In the genomic region with DNA sequence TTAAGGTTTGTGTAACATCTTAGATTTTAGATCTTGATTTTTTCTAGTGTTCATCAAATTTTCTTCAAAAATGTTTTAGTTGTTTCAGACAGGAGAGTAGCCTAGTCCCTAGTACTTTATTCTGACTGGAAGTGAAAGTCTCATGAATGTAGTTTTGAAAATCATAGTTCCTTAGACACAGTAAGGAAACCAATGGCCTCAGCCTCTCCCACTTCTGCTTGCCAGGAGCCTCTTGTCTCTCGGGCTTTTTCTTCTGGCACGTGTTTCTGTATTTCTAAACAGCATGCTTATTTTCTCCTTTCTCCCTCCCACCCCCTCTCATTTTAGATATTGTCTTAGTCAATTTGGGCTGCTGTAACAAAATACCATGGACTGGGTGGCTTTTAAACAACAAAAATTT, we compare ENCODE assay signal across 18 cellular contexts. TPM values are rescaled to one million over a fixed set of nuclear protein-coding genes. Genes with fewer than 3 reads are reported as not detected.
A peak's percentile ranks its signal among the peaks of the same experiment; 100 is the strongest.
DNase-seq lines count a peak whose midpoint lies in the region; ATAC-seq and TF ChIP-seq lines count a peak whose summit lies in the region.
"Had no signal": no experiment of that assay in that cellular context is flagged by ENCODE, and none has a peak within 500 bp of the region (broad histone marks: within the 10 kb centered on the region; RNA-seq: fewer than 3 reads in every experiment).

No MANE protein-coding gene starts in this region.

- ATAC-seq in activated CD4-positive, alpha-beta T cell treated with anti-CD3 and anti-CD28 coated beads for 36 hours, result peak; percentile 42

- no peaks in the 10 kb centered on the region for H3K27me3 Mint-ChIP-seq in activated CD4-positive, alpha-beta T cell treated with anti-CD3 and anti-CD28 coated beads for 36 hours

- H3K36me3 ChIP-seq in sigmoid colon (peaks cover 0 to 7% (median 0%) of the 10 kb centered on the region in 4 donors), smooth muscle cell (ENCODE audit: low read depth) (no peaks in the 10 kb centered on the region)
- H3K36me3 ChIP-seq: adrenal gland, transverse colon had no signal

- no peak overlapping the region for H3K4me2 ChIP-seq in smooth muscle cell
- H3K4me2 ChIP-seq: PC-9 had no signal

- peak overlapping the region; percentile 15 for H3K27ac Mint-ChIP-seq in activated CD4-positive, alpha-beta T cell treated with anti-CD3 and anti-CD28 coated beads for 36 hours
- H3K27ac Mint-ChIP-seq: nephron progenitor cell had no signal

- H3K4me1 Mint-ChIP-seq in activated CD4-positive, alpha-beta T cell treated with anti-CD3 and anti-CD28 coated beads for 36 hours, result peaks cover 77% of the 10 kb centered on the region

- H3K27ac ChIP-seq in sigmoid colon (peak overlapping the region in 3 of 4 donors; percentile 5 to 85 (median 31)), smooth muscle cell (ENCODE audit: low read depth) (no peak overlapping the region)

- no peak for DNase-seq in activated CD4-positive, alpha-beta T cell treated with anti-CD3 and anti-CD28 coated beads for 36 hours
- DNase-seq in activated CD4-positive, alpha-beta T cell treated with anti-CD3 and anti-CD28 coated beads for 4 hours, result no peak
- peak; percentile 73 for DNase-seq in NOMO-1 treated with dmso at 0.1 percent for 144 hours (lab: John Stamatoyannopoulos, UW; ENCODE audit: unreplicated experiment)
- peak; percentile 33 for DNase-seq in fibroblast of mammary gland (ENCODE audit: low read depth)
- no peak for DNase-seq in sigmoid colon
- no peak for DNase-seq in smooth muscle cell (lab: John Stamatoyannopoulos, UW; ENCODE audit: unreplicated experiment)
- no peak for DNase-seq in NCI-H1694 (lab: John Stamatoyannopoulos, UW)
- no peak for DNase-seq in D341Med (ENCODE audit: low spot score)
- DNase-seq: activated CD4-positive, alpha-beta T cell treated with anti-CD3 and anti-CD28 coated beads, Interleukin-2, amount 50 U/mL, for 48 hours; DMS153; NCI-H2171; nephron progenitor cell; PC-9; T-helper 2 cell; transverse colon had no signal

- CTCF ChIA-PET in activated CD4-positive, alpha-beta T cell treated with anti-CD3 and anti-CD28 coated beads for 36 hours (lab: Charles Lee), result no interaction called here

- POLR2A ChIA-PET in activated CD4-positive, alpha-beta T cell treated with anti-CD3 and anti-CD28 coated beads for 36 hours (lab: Charles Lee), result no interaction called here

- no peak overlapping the region for H2AFZ ChIP-seq in smooth muscle cell (ENCODE audit: low read depth)
- H2AFZ ChIP-seq: PC-9 had no signal

- no peaks in the 10 kb centered on the region for H3K27me3 ChIP-seq in sigmoid colon
- H3K27me3 ChIP-seq in smooth muscle cell (ENCODE audit: low read depth), result no peaks in the 10 kb centered on the region
- H3K27me3 ChIP-seq: adrenal gland had no signal

- H3K9me3 Mint-ChIP-seq in activated CD4-positive, alpha-beta T cell treated with anti-CD3 and anti-CD28 coated beads for 36 hours (ENCODE audit: low read depth), result no peaks in the 10 kb centered on the region
- H3K9me3 Mint-ChIP-seq: nephron progenitor cell had no signal

- H3K4me3 Mint-ChIP-seq in activated CD4-positive, alpha-beta T cell treated with anti-CD3 and anti-CD28 coated beads for 36 hours, result no peak overlapping the region
- H3K4me3 Mint-ChIP-seq: nephron progenitor cell had no signal

- H3K9ac ChIP-seq in smooth muscle cell (ENCODE audit: low read depth), result no peak overlapping the region

- no peak for TF ChIP-seq EP300 in sigmoid colon (IDR thresholded peaks at IDR 0.05)

- peaks cover 72% of the 10 kb centered on the region for H4K20me1 ChIP-seq in smooth muscle cell (ENCODE audit: low read depth)

- H3K36me3 Mint-ChIP-seq in activated CD4-positive, alpha-beta T cell treated with anti-CD3 and anti-CD28 coated beads for 36 hours (ENCODE audit: low read depth), result peaks cover 19% of the 10 kb centered on the region

- H3K79me2 ChIP-seq in smooth muscle cell (ENCODE audit: low read depth), result peaks cover 21% of the 10 kb centered on the region

- H3K4me3 ChIP-seq in fibroblast of mammary gland (ENCODE audit: control insufficient read depth, low read depth, low read length) (no peak overlapping the region), sigmoid colon (no peak overlapping the region), smooth muscle cell (no peak overlapping the region)
- H3K4me3 ChIP-seq: adrenal gland, PC-9, transverse colon had no signal

- no peak for TF ChIP-seq POLR2A in sigmoid colon (IDR thresholded peaks at IDR 0.05)

- intact Hi-C loops in activated CD4-positive, alpha-beta T cell treated with anti-CD3 and anti-CD28 coated beads for 36 hours (cut with DNase I, micrococcal nuclease), result no loop called here
- intact Hi-C loops in sigmoid colon (cut with DNase I), result no loop called here

- H3F3A ChIP-seq in smooth muscle cell (ENCODE audit: low read depth), result no peaks in the 10 kb centered on the region

- no peak for TF ChIP-seq CTCF in fibroblast of mammary gland (conservative IDR thresholded peaks at IDR 0.05; ENCODE audit: control insufficient read depth, insufficient read depth, low read depth, low read length)
- no peak for TF ChIP-seq CTCF in sigmoid colon (IDR thresholded peaks at IDR 0.05)
- TF ChIP-seq CTCF in smooth muscle cell (IDR thresholded peaks at IDR 0.05; ENCODE audit: borderline replicate concordance, insufficient read depth, poor library complexity, severe bottlenecking), result no peak

- 42 to 68% methylated on average over 2 of the region's 2 CpGs for WGBS in sigmoid colon, 2 donors
- WGBS in smooth muscle cell (ENCODE audit: low lambda C conversion rate), result 90% methylated on average over 2 of the region's 2 CpGs

- H3K4me1 ChIP-seq in sigmoid colon (peaks cover 0 to 45% (median 33%) of the 10 kb centered on the region in 4 donors), smooth muscle cell (ENCODE audit: low read depth) (no peaks in the 10 kb centered on the region)

- no peaks in the 10 kb centered on the region for H3K9me3 ChIP-seq in sigmoid colon
- H3K9me3 ChIP-seq in smooth muscle cell (replicated peaks; ENCODE audit: low read depth), result no peaks in the 10 kb centered on the region
- H3K9me3 ChIP-seq: adrenal gland, transverse colon had no signal

RNA-seq across cellular contexts. Expression of gene SLFN5, which starts 9.8 kb away (rescaled TPM):
- 10 to 100 TPM; 28.8 to 29.8 TPM for total RNA-seq in activated CD4-positive, alpha-beta T cell treated with anti-CD3 and anti-CD28 coated beads for 36 hours
- 10 to 100 TPM; 23.0 to 26.2 (median 23.7) TPM for total RNA-seq in sigmoid colon
- 10 to 100 TPM in 1 of 3 donors, 1 to 10 TPM in 2; 1.2 to 12.6 (median 3.6) TPM for polyA plus RNA-seq in sigmoid colon
- 16.0 and 26.8 TPM in 2 replicates for total RNA-seq in smooth muscle cell
- 8.8 and 9.1 TPM in 2 replicates for polyA plus RNA-seq in smooth muscle cell

RNA-seq across cellular contexts. Expression of gene SLC35G3, which starts 58.5 kb away (rescaled TPM):
- not detected for total RNA-seq in activated CD4-positive, alpha-beta T cell treated with anti-CD3 and anti-CD28 coated beads for 36 hours
- total RNA-seq in sigmoid colon (not detected), smooth muscle cell (not detected in 2 replicates)
- polyA plus RNA-seq in sigmoid colon (not detected), smooth muscle cell (not detected in 2 replicates)
- total RNA-seq: A172, adrenal gland, kidney epithelial cell, PC-9, transverse colon had no signal
- polyA plus RNA-seq: adrenal gland had no signal

Comparison
In these comparisons a context has a peak if more than half of its experiments do, and no peak if none do; other contexts are left out.
1. DNase-seq: peak in NOMO-1 treated with dmso at 0.1 percent for 144 hours (single experiment) and fibroblast of mammary gland (single experiment); none in activated CD4-positive, alpha-beta T cell treated with anti-CD3 and anti-CD28 coated beads for 36 hours (single experiment), activated CD4-positive, alpha-beta T cell treated with anti-CD3 and anti-CD28 coated beads for 4 hours (0 of 2), sigmoid colon (single experiment), smooth muscle cell (single experiment), NCI-H1694 (single experiment) and D341Med (single experiment).